In genomic region chr5:93402451-93402850, GRCh38 we compare ENCODE assay signal across 23 cellular contexts.
"Had no signal": no experiment of that assay in that cellular context is flagged by ENCODE, and none has a peak within 500 bp of the region (broad histone marks: within the 10 kb centered on the region; RNA-seq: fewer than 3 reads in every experiment).

No MANE protein-coding gene starts in this region.

- H3K27me3 Mint-ChIP-seq: dendritic cell treated with granulocyte-macrophage colony-stimulating factor and Interleukin-4, amounts not matched to agents 40 ng/mL and 50 ng/mL, for 4 days had no signal

- H3K27me3 ChIP-seq: colonic mucosa, gastroesophageal sphincter, heart left ventricle, left lung had no signal

- ATAC-seq: effector memory CD8-positive, alpha-beta T cell; esophagus mucosa; foreskin keratinocyte; gastroesophageal sphincter; heart left ventricle; left cardiac atrium; left lung; left ventricle myocardium superior; lower lobe of right lung; mucosa of descending colon had no signal

- H3K4me3 Mint-ChIP-seq: dendritic cell treated with granulocyte-macrophage colony-stimulating factor and Interleukin-4, amounts not matched to agents 40 ng/mL and 50 ng/mL, for 4 days; effector memory CD8-positive, alpha-beta T cell; endodermal cell; mesothelial cell of epicardium; naive B cell had no signal

- DNase-seq: colonic mucosa; cortex of kidney; effector CD8-positive, alpha-beta T cell; effector memory CD8-positive, alpha-beta T cell; endodermal cell; erythroblast; foreskin keratinocyte; heart left ventricle; left cardiac atrium; left lung; left ventricle myocardium superior; lower lobe of right lung; mesenchymal stem cell; mucosa of descending colon; naive B cell had no signal

- H3K27ac ChIP-seq: colonic mucosa, epithelial cell of prostate, foreskin keratinocyte, gastroesophageal sphincter, heart left ventricle, left lung, lower lobe of right lung had no signal

- H3K9me3 ChIP-seq: colonic mucosa, heart left ventricle, left lung, lower lobe of right lung, mucosa of descending colon had no signal

- H3K36me3 Mint-ChIP-seq: naive B cell had no signal

- H3K4me3 ChIP-seq: colonic mucosa, gastroesophageal sphincter, heart left ventricle, left lung, lower lobe of right lung, mucosa of descending colon had no signal

- H3K4me1 ChIP-seq: colonic mucosa, gastroesophageal sphincter, heart left ventricle, left lung, lower lobe of right lung had no signal

- H3K27ac Mint-ChIP-seq: dendritic cell treated with granulocyte-macrophage colony-stimulating factor and Interleukin-4, amounts not matched to agents 40 ng/mL and 50 ng/mL, for 4 days; effector memory CD8-positive, alpha-beta T cell; endodermal cell; mesothelial cell of epicardium; naive B cell had no signal

- H3K4me1 Mint-ChIP-seq: naive B cell had no signal

- H3K36me3 ChIP-seq: colonic mucosa, gastroesophageal sphincter, heart left ventricle, left lung, lower lobe of right lung had no signal

- FAIRE-seq: frontal cortex, islet of Langerhans, keratinocyte had no signal
